ENCODE assay signal across 36 cellular contexts in genomic region chrX:151538190-151539122, GRCh38. TPM values are rescaled to one million over a fixed set of nuclear protein-coding genes. Genes with fewer than 3 reads are reported as not detected.
DNase-seq lines count a peak whose midpoint lies in the region; ATAC-seq, FAIRE-seq and TF ChIP-seq lines count a peak whose summit lies in the region.
"Had no signal": no experiment of that assay in that cellular context is flagged by ENCODE, and none has a peak within 500 bp of the region (broad histone marks: within the 10 kb centered on the region; RNA-seq: fewer than 3 reads in every experiment).

No MANE protein-coding gene starts in this region.

- no peak overlapping the region for H3K9ac ChIP-seq in K562 (ENCODE audit: insufficient read depth in 1 of 2, low read depth in 2 of 2, low read length in 2 of 2)

- no peaks in the 10 kb centered on the region for H3K9me3 ChIP-seq in K562 (replicated peaks; ENCODE audit: control insufficient read depth, insufficient read depth, low read depth, low read length)
- H3K9me3 ChIP-seq: adrenal gland, left lung, tibial nerve had no signal

- peak overlapping the region; percentile 25 for H3K27ac Mint-ChIP-seq in activated CD4-positive, alpha-beta T cell treated with anti-CD3 and anti-CD28 coated beads, Interleukin-2, amount 10 ng/mL, durations not matched to agents 24 days and 14 days
- H3K27ac Mint-ChIP-seq: activated CD8-positive, alpha-beta T cell treated with anti-CD3 and anti-CD28 coated beads for 36 hours; activated naive CD4-positive, alpha-beta T cell treated with anti-CD3 and anti-CD28 coated beads, Interleukin-2, amount 10 ng/mL, durations not matched to agents 7 days and 5 days; H9; stimulated activated naive CD8-positive, alpha-beta T cell treated with anti-CD3 and anti-CD28 coated beads, Interleukin-15, Interleukin-2, amounts not matched to agents 100 ng/mL and 50 ng/mL, for 24 hours had no signal

- H3K27me3 Mint-ChIP-seq in activated CD4-positive, alpha-beta T cell treated with anti-CD3 and anti-CD28 coated beads, Interleukin-2, amount 10 ng/mL, durations not matched to agents 24 days and 14 days, result peaks cover 3% of the 10 kb centered on the region
- H3K27me3 Mint-ChIP-seq: activated naive CD4-positive, alpha-beta T cell treated with anti-CD3 and anti-CD28 coated beads, Interleukin-2, amount 10 ng/mL, durations not matched to agents 7 days and 5 days had no signal

- no peaks in the 10 kb centered on the region for H3K27me3 ChIP-seq in K562 (ENCODE audit: control insufficient read depth in 2 of 2, insufficient read depth in 2 of 2, low read length in 2 of 2)
- H3K27me3 ChIP-seq: left lung, tibial nerve had no signal

- ATAC-seq in HG02763 (IDR thresholded peaks at IDR 0.05; ENCODE audit: unreplicated experiment), result peak; percentile 60
- ATAC-seq in K562, result peak; percentile 31; the same call in 1 of the 3 replicates
- peak; percentile 62 for ATAC-seq in omental fat pad (ENCODE audit: low FRiP score)
- ATAC-seq in GM21786 (IDR thresholded peaks at IDR 0.05; ENCODE audit: unreplicated experiment), result no peak
- ATAC-seq: activated CD8-positive, alpha-beta T cell treated with anti-CD3 and anti-CD28 coated beads for 36 hours; left lung had no signal

- FAIRE-seq in K562 (lab: Jason Lieb, UNC), result no peak
- FAIRE-seq: A204.1, islet of Langerhans had no signal

- H3K4me3 Mint-ChIP-seq in activated CD4-positive, alpha-beta T cell treated with anti-CD3 and anti-CD28 coated beads, Interleukin-2, amount 10 ng/mL, durations not matched to agents 24 days and 14 days, result peak overlapping the region; percentile 58
- H3K4me3 Mint-ChIP-seq: activated CD8-positive, alpha-beta T cell treated with anti-CD3 and anti-CD28 coated beads for 36 hours; activated naive CD4-positive, alpha-beta T cell treated with anti-CD3 and anti-CD28 coated beads, Interleukin-2, amount 10 ng/mL, durations not matched to agents 7 days and 5 days; H9; neural crest cell; stimulated activated naive CD8-positive, alpha-beta T cell treated with anti-CD3 and anti-CD28 coated beads, Interleukin-15, Interleukin-2, amounts not matched to agents 100 ng/mL and 50 ng/mL, for 24 hours had no signal

- no peak for TF ChIP-seq EP300 in K562 (IDR thresholded peaks at IDR 0.05; ENCODE audit: low read length)

- BruUV-seq in K562 (replicated peaks; lab: Mats Ljungman, UMichigan), result no TSS peak

- CTCF ChIA-PET in K562 (lab: Yijun Ruan, JAX; ENCODE audit: low intra/inter-chr PET ratio), result no interaction called here

- no peaks in the 10 kb centered on the region for H3K9me1 ChIP-seq in K562 (ENCODE audit: control insufficient read depth, insufficient read depth, low read length)

- H3K27ac ChIP-seq in K562 (ENCODE audit: extremely low read depth, low read depth, low read length), result no peak overlapping the region
- H3K27ac ChIP-seq: adrenal gland, left lung, PC-9, SK-N-MC, tibial nerve had no signal

- H3K4me3 ChIP-seq in K562, result no peak overlapping the region
- H3K4me3 ChIP-seq: adrenal gland, left lung, PC-9, SK-N-MC, smooth muscle cell, tibial nerve had no signal

- in situ Hi-C loops in K562 (cut with MboI), result no loop called here

- no peak for TF ChIP-seq RAD21 in K562 (CRISPR knock-in tag; conservative IDR thresholded peaks at IDR 0.05 in 1 of 2, IDR thresholded peaks at IDR 0.05 in 1 of 2)

- no peaks in the 10 kb centered on the region for H4K20me1 ChIP-seq in K562 (replicated peaks; ENCODE audit: control insufficient read depth, insufficient read depth, low read length)

- no peaks in the 10 kb centered on the region for H3K4me1 ChIP-seq in K562 (replicated peaks in 1 of 2; ENCODE audit: control insufficient read depth in 2 of 2, insufficient read depth in 2 of 2, low read length in 2 of 2)
- H3K4me1 ChIP-seq: adrenal gland, left lung, tibial nerve had no signal

- peaks cover 2% of the 10 kb centered on the region for H3K36me3 Mint-ChIP-seq in activated CD4-positive, alpha-beta T cell treated with anti-CD3 and anti-CD28 coated beads, Interleukin-2, amount 10 ng/mL, durations not matched to agents 24 days and 14 days (ENCODE audit: low read depth)
- H3K36me3 Mint-ChIP-seq: activated naive CD4-positive, alpha-beta T cell treated with anti-CD3 and anti-CD28 coated beads, Interleukin-2, amount 10 ng/mL, durations not matched to agents 7 days and 5 days had no signal

- no peaks in the 10 kb centered on the region for H3K36me3 ChIP-seq in K562 (ENCODE audit: control insufficient read depth, insufficient read depth, low read length)
- H3K36me3 ChIP-seq: adrenal gland, left lung, tibial nerve had no signal

- no peak overlapping the region for H2AFZ ChIP-seq in K562 (ENCODE audit: low read depth, low read length)
- H2AFZ ChIP-seq: PC-9 had no signal

- no peak for TF ChIP-seq POLR2A in K562 (conservative IDR thresholded peaks at IDR 0.05)

- POLR2A ChIA-PET in K562 (lab: Yijun Ruan, JAX), result interaction anchor here (0.6 kb wide), 1 partner anchor 767 kb away, joined by 3 read pairs; no protein-coding TSS in a partner anchor

- H3K9me3 Mint-ChIP-seq in activated CD4-positive, alpha-beta T cell treated with anti-CD3 and anti-CD28 coated beads, Interleukin-2, amount 10 ng/mL, durations not matched to agents 24 days and 14 days, result no peaks in the 10 kb centered on the region
- H3K9me3 Mint-ChIP-seq: activated CD8-positive, alpha-beta T cell treated with anti-CD3 and anti-CD28 coated beads for 36 hours; activated naive CD4-positive, alpha-beta T cell treated with anti-CD3 and anti-CD28 coated beads, Interleukin-2, amount 10 ng/mL, durations not matched to agents 7 days and 5 days; stimulated activated naive CD8-positive, alpha-beta T cell treated with anti-CD3 and anti-CD28 coated beads, Interleukin-15, Interleukin-2, amounts not matched to agents 100 ng/mL and 50 ng/mL, for 24 hours had no signal

- H3K4me2 ChIP-seq in K562 (ENCODE audit: insufficient read depth, low read length), result no peak overlapping the region
- H3K4me2 ChIP-seq: PC-9, smooth muscle cell had no signal

- no peak for TF ChIP-seq CTCF in K562 (IDR thresholded peaks at IDR 0.05 in 2 of 3, conservative IDR thresholded peaks at IDR 0.05 in 1 of 3; ENCODE audit: insufficient read depth in 2 of 3, low read depth in 1 of 3, low read length in 3 of 3)
- TF ChIP-seq CTCF in omental fat pad (IDR thresholded peaks at IDR 0.05), result no peak

- WGBS in K562 (ENCODE audit: insufficient coverage, low coverage, missing lambda C conversion rate), result 0% methylated on average over 3 of the region's 3 CpGs

- no peaks in the 10 kb centered on the region for H3K4me1 Mint-ChIP-seq in activated CD4-positive, alpha-beta T cell treated with anti-CD3 and anti-CD28 coated beads, Interleukin-2, amount 10 ng/mL, durations not matched to agents 24 days and 14 days

- intact Hi-C loops in activated CD4-positive, alpha-beta T cell treated with anti-CD3 and anti-CD28 coated beads, Interleukin-2, amount 10 ng/mL, durations not matched to agents 24 days and 14 days (cut with micrococcal nuclease), result no loop called here
- intact Hi-C loops in K562 (cut with micrococcal nuclease), result no loop called here

- H3K79me2 ChIP-seq in K562 (ENCODE audit: control insufficient read depth, insufficient read depth, low read length), result no peaks in the 10 kb centered on the region

- no peak for DNase-seq in activated CD4-positive, alpha-beta T cell treated with anti-CD3 and anti-CD28 coated beads, Interleukin-2, amount 10 ng/mL, durations not matched to agents 24 days and 14 days
- no peak for DNase-seq in activated CD4-positive, alpha-beta T cell treated with anti-CD3 and anti-CD28 coated beads, Interleukin-2, amount 50 U/mL, for 4 hours
- no peak for DNase-seq in K562 (ENCODE audit: extremely low read depth in 1 of 4, low spot score in 3 of 4)
- DNase-seq in omental fat pad (ENCODE audit: low spot score), result no peak
- DNase-seq in HPDE6-E6E7 (ENCODE audit: extremely low spot score), result no peak
- no peak for DNase-seq in NCI-H748 treated with DMSO at 0.1 percent for 48 hours (lab: John Stamatoyannopoulos, UW)
- DNase-seq: activated CD4-positive, alpha-beta T cell treated with anti-CD3 and anti-CD28 coated beads for 1 hour; activated CD8-positive, alpha-beta memory T cell treated with anti-CD3 and anti-CD28 coated beads, Interleukin-2, amount 50 U/mL, for 48 hours; activated CD8-positive, alpha-beta T cell treated with anti-CD3 and anti-CD28 coated beads for 36 hours; activated naive CD4-positive, alpha-beta T cell treated with anti-CD3 and anti-CD28 coated beads, Interleukin-2, amount 10 ng/mL, durations not matched to agents 7 days and 5 days; adrenal gland; DMS79 treated with DMSO at 0.1 percent for 48 hours; GF-D8; H9; KG1; left lung; mesendoderm; NCI-H1417 treated with DMSO at 0.1 percent for 48 hours; NCI-H2081; NCI-H526 treated with DMSO at 0.1 percent for 48 hours; PC-9; stimulated activated CD4-positive, alpha-beta T cell treated with anti-CD3 and anti-CD28 coated beads, Interleukin-1b, Interleukin-23, amount 100 ng/mL, for 48 hours; stimulated activated CD8-positive, alpha-beta memory T cell treated with anti-CD3 and anti-CD28 coated beads, Interleukin-4, amount 100 ng/mL, for 48 hours had no signal

TF ChIP-seq in K562, 482 proteins besides CTCF, POLR2A, EP300 and RAD21 (continues in another document):
- TF ChIP-seq EWSR1 (IDR thresholded peaks at IDR 0.05; ENCODE audit: borderline replicate concordance, low read depth, partially characterized antibody), result no peak

RNA-seq across cellular contexts. Expression of gene PASD1, which starts 25.0 kb away (rescaled TPM):
- not detected in 2 replicates for total RNA-seq in activated CD4-positive, alpha-beta T cell treated with anti-CD3 and anti-CD28 coated beads, Interleukin-2, amount 10 ng/mL, durations not matched to agents 24 days and 14 days
- total RNA-seq in K562 (2011; cell fraction: chromatin; rRNA removed; ENCODE audit: low replicate concordance), result 1.8 and 3.6 TPM in 2 replicates
- total RNA-seq in K562 (2011; cell fraction: nucleolus; rRNA removed), result 0.83 and 1.6 TPM in 2 replicates
- total RNA-seq in K562 (2011; cell fraction: nucleoplasm; rRNA removed), result 2.1 and 2.5 TPM in 2 replicates
- 9.5 and 12.3 TPM in 2 replicates for total RNA-seq in K562 (2014; rRNA removed)
- total RNA-seq in K562 (2014; rRNA removed; fragmentation: Illumina TruSeq; extraction: Trizol), result 10.9 and 11.3 TPM in 2 replicates
- total RNA-seq in K562 (2015; rRNA removed; fragmentation: Illumina TruSeq; extraction: Trizol), result 11.0 and 11.7 TPM in 2 replicates
- 9.6 and 10.5 TPM in 2 replicates for total RNA-seq in K562 (2021)
- polyA plus RNA-seq in K562 (2011; rRNA removed), result 6.9 and 7.9 TPM in 2 replicates
- 5.5 and 6.8 TPM in 2 replicates for polyA plus RNA-seq in K562 (2011; cell fraction: cytosol; rRNA removed)
- 2.8 and 3.7 TPM in 2 replicates for polyA plus RNA-seq in K562 (2011; cell fraction: nucleus; rRNA removed)
- 7.5 TPM in 2 replicates for polyA plus RNA-seq in K562 (2012)
- polyA plus RNA-seq in K562 (2014; fragmentation: Illumina TruSeq; extraction: Trizol), result 12.2 and 12.8 TPM in 2 replicates
- 1 to 10 TPM; 1.7 to 4.3 TPM for polyA plus RNA-seq in K562 (2014; fragmentation: Nextera tagmentation; extraction: Ambion mirVana)
- 11.1 and 11.3 TPM in 2 replicates for polyA plus RNA-seq in K562 (2014; rRNA removed)
- polyA minus RNA-seq in K562 (2011; rRNA and poly(A)+ RNA removed), result 6.0 and 6.3 TPM in 2 replicates
- 1.1 and 1.9 TPM in 2 replicates for polyA minus RNA-seq in K562 (2011; cell fraction: cytosol; rRNA and poly(A)+ RNA removed)
- polyA minus RNA-seq in K562 (2011; cell fraction: nucleus; rRNA and poly(A)+ RNA removed), result 1.1 and 2.0 TPM in 2 replicates
- total RNA-seq in omental fat pad, result not detected
- total RNA-seq: activated CD8-positive, alpha-beta T cell treated with anti-CD3 and anti-CD28 coated beads for 36 hours; adrenal gland; chondrocyte; fibroblast of lung; H9; HT-29; left lung; neural crest cell; PC-9; smooth muscle cell; T-helper 1 cell treated with Interleukin-12 subunit alpha and Interleukin-12 subunit beta and Interleukin-4 antibody, amounts not matched to agents 30 ng/mL and 1 ng/mL, for 36 hours; tibial nerve had no signal
- polyA plus RNA-seq: adrenal gland, fibroblast of lung had no signal
